In the genomic region with DNA sequence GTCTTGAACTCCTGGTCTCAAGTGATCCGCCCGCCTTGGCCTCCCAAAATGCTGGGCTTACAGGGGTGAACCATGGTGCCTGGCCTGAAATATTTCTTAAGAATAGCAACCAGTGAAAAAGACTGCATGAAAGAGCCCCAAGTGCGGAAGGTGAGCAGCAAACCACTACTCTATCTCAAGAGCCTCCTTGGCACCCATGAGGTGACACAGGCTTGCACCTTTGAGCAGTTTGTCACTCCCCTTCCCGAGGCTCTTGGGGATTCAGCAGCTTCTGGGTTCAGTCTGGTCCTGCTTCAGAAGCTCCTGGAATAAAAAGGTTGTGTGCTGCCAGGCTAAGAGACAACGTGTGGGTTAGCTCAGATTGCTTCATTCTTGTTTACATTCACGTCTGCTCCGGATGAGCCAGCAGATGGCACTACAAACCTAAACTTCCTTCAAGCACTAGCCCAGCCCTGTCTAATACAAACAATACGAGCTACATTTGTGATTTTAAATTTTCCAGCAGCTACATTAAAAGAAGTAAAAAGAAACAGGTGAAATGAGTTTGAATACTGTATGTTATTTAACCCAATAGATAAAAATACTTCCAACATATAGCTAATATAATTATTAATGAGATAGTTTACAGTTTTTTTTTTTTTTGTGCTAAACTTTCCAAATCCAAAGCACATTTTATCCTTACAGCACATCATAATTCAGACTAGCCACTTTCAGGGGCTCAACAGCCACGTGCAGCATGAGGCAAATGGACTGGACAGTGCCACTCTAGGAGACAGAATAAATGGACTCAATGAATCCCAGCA, we compare ENCODE assay signal across 8 cellular contexts. TPM values are rescaled to one million over a fixed set of nuclear protein-coding genes. Genes with fewer than 3 reads are reported as not detected.
A peak's percentile ranks its signal among the peaks of the same experiment; 100 is the strongest.
DNase-seq lines count a peak whose midpoint lies in the region; ATAC-seq, FAIRE-seq and TF ChIP-seq lines count a peak whose summit lies in the region.

No MANE protein-coding gene starts in this region.

- H3K27me3 ChIP-seq in upper lobe of right lung, result no peaks in the 10 kb centered on the region

- TF ChIP-seq CTCF in D721Med (IDR thresholded peaks at IDR 0.05; ENCODE audit: insufficient read depth, missing control alignments) (peak; percentile 94), fibroblast of the aortic adventitia (IDR thresholded peaks at IDR 0.05; ENCODE audit: insufficient read depth, low read length) (peak; percentile 71), upper lobe of right lung (IDR thresholded peaks at IDR 0.05) (peak; percentile 74)

- H3K36me3 Mint-ChIP-seq in activated T-helper 17 cell treated with anti-CD3 and anti-CD28 coated beads, Interleukin-2, amount 50 U/mL, for 72 hours (ENCODE audit: low read depth), result peaks cover 92% of the 10 kb centered on the region

- no peak overlapping the region for H3K4me3 ChIP-seq in fibroblast of the aortic adventitia (ENCODE audit: low read depth, low read length)
- H3K4me3 ChIP-seq in upper lobe of right lung, result no peak overlapping the region

- no peaks in the 10 kb centered on the region for H3K9me3 Mint-ChIP-seq in activated T-helper 17 cell treated with anti-CD3 and anti-CD28 coated beads, Interleukin-2, amount 50 U/mL, for 72 hours

- FAIRE-seq in D721Med (lab: Jason Lieb, UNC), result no peak

- intact Hi-C loops in upper lobe of right lung (cut with DNase I), result loop anchor here (10.0 kb wide), 1 partner anchor 534 kb away; no protein-coding TSS in a partner anchor

- peaks cover 13% of the 10 kb centered on the region for H3K4me1 ChIP-seq in upper lobe of right lung

- H3K27ac Mint-ChIP-seq in activated T-helper 17 cell treated with anti-CD3 and anti-CD28 coated beads, Interleukin-2, amount 50 U/mL, for 72 hours, result no peak overlapping the region

- no peak overlapping the region for H3K4me3 Mint-ChIP-seq in activated T-helper 17 cell treated with anti-CD3 and anti-CD28 coated beads, Interleukin-2, amount 50 U/mL, for 72 hours

- H3K27me3 Mint-ChIP-seq in activated T-helper 17 cell treated with anti-CD3 and anti-CD28 coated beads, Interleukin-2, amount 50 U/mL, for 72 hours, result no peaks in the 10 kb centered on the region

- DNase-seq in D721Med (ENCODE audit: insufficient read length, low spot score), result peak; percentile 71
- DNase-seq in M059J (ENCODE audit: low read depth), result peak; percentile 67
- peak; percentile 66 for DNase-seq in RPMI8226
- DNase-seq in fibroblast of the aortic adventitia (ENCODE audit: low read depth), result peak; percentile 90
- DNase-seq in nucleus accumbens (lab: John Stamatoyannopoulos, UW), result peak in 50 of 56 donors; percentile 15 to 85 (median 62)
- no peak for DNase-seq in upper lobe of right lung

- H3K4me1 Mint-ChIP-seq in activated T-helper 17 cell treated with anti-CD3 and anti-CD28 coated beads, Interleukin-2, amount 50 U/mL, for 72 hours, result peaks cover 8% of the 10 kb centered on the region

- H3K9me3 ChIP-seq in upper lobe of right lung, result no peaks in the 10 kb centered on the region

- no peaks in the 10 kb centered on the region for H3K36me3 ChIP-seq in upper lobe of right lung

- ATAC-seq in GM21529 (IDR thresholded peaks at IDR 0.05; ENCODE audit: unreplicated experiment) (peak; percentile 91), upper lobe of right lung (peak; percentile 92)
- peak; percentile 88 for ATAC-seq in activated T-helper 17 cell treated with anti-CD3 and anti-CD28 coated beads, Interleukin-2, amount 50 U/mL, for 72 hours (replicated peaks)

- no peak overlapping the region for H3K27ac ChIP-seq in upper lobe of right lung

RNA-seq across cellular contexts. Expression of gene GJA10, which starts 46.2 kb away (rescaled TPM):
- total RNA-seq in M059J (2014; rRNA removed; shearing (Covaris generic)), result not detected in 2 replicates
- not detected for total RNA-seq in activated T-helper 17 cell treated with anti-CD3 and anti-CD28 coated beads, Interleukin-2, amount 50 U/mL, for 72 hours
- not detected in 2 replicates for total RNA-seq in fibroblast of the aortic adventitia (ENCODE audit: low replicate concordance)
- not detected for total RNA-seq in upper lobe of right lung
